Comparison of ENCODE assay signal across 1 cellular context in the genomic region with DNA sequence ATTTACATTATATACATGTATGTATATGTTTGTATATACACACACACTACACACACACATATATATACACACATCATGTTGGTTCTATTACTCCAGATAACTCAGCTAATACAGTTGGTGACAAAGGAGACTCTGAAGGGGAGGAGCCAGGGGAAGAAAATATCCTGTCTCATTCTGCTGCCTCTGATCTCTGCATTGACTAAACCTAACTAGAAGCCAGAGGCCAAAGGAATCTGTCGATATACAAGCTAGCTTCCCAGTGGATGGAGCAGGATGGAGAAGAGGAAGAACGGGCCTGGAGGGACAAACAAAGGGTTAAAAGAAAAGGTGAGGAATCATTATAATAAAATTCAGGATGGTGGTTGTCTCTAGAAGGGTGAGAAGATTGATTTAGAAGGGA.
TF ChIP-seq lines count a peak whose summit lies in the region.

No MANE protein-coding gene starts in this region.

TF ChIP-seq in GM12878, 131 proteins besides CTCF, POLR2A, EP300 and RAD21:
- TF ChIP-seq RCOR1 (conservative IDR thresholded peaks at IDR 0.05; ENCODE audit: low read depth, low read length) (no peak), SREBF1 (IDR thresholded peaks at IDR 0.05; ENCODE audit: low read length) (no peak), TARDBP (IDR thresholded peaks at IDR 0.05; ENCODE audit: borderline replicate concordance) (no peak), HDAC2 (IDR thresholded peaks at IDR 0.05) (no peak), CBX3 (IDR thresholded peaks at IDR 0.05; ENCODE audit: borderline replicate concordance, low read depth) (no peak), POU2F2 (IDR thresholded peaks at IDR 0.05; ENCODE audit: borderline replicate concordance, low read depth, low read length) (no peak), EZH2 (IDR thresholded peaks at IDR 0.05; ENCODE audit: borderline replicate concordance, control insufficient read depth, low read depth, low read length) (no peak), YY1 (IDR thresholded peaks at IDR 0.05; ENCODE audit: low read depth, low read length) (no peak), ZZZ3 (IDR thresholded peaks at IDR 0.05; ENCODE audit: control insufficient read depth, insufficient read length, low read depth) (no peak), SUPT20H (IDR thresholded peaks at IDR 0.05; ENCODE audit: borderline replicate concordance, control insufficient read depth, low read depth, low read length) (no peak), BRCA1 (IDR thresholded peaks at IDR 0.05; ENCODE audit: low read depth, low read length) (no peak), GATAD2B (conservative IDR thresholded peaks at IDR 0.05; ENCODE audit: low read depth) (no peak), SMAD5 (IDR thresholded peaks at IDR 0.05; ENCODE audit: low read depth) (no peak), SRF (IDR thresholded peaks at IDR 0.05; ENCODE audit: low read depth in 2 of 2, low read length in 2 of 2) (no peak), MEF2A (IDR thresholded peaks at IDR 0.05; ENCODE audit: insufficient read depth, low read depth, low read length) (no peak)
- TF ChIP-seq, protein P1, sequence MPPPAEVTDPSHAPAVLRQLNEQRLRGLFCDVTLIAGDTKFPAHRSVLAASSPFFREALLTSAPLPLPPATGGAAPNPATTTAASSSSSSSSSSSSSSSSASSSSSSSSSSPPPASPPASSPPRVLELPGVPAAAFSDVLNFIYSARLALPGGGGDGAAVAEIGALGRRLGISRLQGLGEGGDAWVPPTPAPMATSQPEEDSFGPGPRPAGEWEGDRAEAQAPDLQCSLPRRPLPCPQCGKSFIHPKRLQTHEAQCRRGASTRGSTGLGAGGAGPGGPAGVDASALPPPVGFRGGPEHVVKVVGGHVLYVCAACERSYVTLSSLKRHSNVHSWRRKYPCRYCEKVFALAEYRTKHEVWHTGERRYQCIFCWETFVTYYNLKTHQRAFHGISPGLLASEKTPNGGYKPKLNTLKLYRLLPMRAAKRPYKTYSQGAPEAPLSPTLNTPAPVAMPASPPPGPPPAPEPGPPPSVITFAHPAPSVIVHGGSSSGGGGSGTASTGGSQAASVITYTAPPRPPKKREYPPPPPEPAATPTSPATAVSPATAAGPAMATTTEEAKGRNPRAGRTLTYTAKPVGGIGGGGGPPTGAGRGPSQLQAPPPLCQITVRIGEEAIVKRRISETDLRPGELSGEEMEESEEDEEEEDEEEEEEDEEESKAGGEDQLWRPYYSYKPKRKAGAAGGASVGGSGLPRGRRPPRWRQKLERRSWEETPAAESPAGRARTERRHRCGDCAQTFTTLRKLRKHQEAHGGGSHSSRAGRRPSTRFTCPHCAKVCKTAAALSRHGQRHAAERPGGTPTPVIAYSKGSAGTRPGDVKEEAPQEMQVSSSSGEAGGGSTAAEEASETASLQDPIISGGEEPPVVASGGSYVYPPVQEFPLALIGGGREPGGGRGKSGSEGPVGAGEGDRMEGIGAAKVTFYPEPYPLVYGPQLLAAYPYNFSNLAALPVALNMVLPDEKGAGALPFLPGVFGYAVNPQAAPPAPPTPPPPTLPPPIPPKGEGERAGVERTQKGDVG (CRISPR knock-in tag; IDR thresholded peaks at IDR 0.05) = no peak
- TF ChIP-seq, protein P2, sequence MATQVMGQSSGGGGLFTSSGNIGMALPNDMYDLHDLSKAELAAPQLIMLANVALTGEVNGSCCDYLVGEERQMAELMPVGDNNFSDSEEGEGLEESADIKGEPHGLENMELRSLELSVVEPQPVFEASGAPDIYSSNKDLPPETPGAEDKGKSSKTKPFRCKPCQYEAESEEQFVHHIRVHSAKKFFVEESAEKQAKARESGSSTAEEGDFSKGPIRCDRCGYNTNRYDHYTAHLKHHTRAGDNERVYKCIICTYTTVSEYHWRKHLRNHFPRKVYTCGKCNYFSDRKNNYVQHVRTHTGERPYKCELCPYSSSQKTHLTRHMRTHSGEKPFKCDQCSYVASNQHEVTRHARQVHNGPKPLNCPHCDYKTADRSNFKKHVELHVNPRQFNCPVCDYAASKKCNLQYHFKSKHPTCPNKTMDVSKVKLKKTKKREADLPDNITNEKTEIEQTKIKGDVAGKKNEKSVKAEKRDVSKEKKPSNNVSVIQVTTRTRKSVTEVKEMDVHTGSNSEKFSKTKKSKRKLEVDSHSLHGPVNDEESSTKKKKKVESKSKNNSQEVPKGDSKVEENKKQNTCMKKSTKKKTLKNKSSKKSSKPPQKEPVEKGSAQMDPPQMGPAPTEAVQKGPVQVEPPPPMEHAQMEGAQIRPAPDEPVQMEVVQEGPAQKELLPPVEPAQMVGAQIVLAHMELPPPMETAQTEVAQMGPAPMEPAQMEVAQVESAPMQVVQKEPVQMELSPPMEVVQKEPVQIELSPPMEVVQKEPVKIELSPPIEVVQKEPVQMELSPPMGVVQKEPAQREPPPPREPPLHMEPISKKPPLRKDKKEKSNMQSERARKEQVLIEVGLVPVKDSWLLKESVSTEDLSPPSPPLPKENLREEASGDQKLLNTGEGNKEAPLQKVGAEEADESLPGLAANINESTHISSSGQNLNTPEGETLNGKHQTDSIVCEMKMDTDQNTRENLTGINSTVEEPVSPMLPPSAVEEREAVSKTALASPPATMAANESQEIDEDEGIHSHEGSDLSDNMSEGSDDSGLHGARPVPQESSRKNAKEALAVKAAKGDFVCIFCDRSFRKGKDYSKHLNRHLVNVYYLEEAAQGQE (IDR thresholded peaks at IDR 0.05; ENCODE audit: low read depth, low read length) = no peak
- TF ChIP-seq, protein P3, sequence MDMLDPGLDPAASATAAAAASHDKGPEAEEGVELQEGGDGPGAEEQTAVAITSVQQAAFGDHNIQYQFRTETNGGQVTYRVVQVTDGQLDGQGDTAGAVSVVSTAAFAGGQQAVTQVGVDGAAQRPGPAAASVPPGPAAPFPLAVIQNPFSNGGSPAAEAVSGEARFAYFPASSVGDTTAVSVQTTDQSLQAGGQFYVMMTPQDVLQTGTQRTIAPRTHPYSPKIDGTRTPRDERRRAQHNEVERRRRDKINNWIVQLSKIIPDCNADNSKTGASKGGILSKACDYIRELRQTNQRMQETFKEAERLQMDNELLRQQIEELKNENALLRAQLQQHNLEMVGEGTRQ (IDR thresholded peaks at IDR 0.05; ENCODE audit: borderline replicate concordance, low read depth, low read length) = no peak
- TF ChIP-seq, protein P4, sequence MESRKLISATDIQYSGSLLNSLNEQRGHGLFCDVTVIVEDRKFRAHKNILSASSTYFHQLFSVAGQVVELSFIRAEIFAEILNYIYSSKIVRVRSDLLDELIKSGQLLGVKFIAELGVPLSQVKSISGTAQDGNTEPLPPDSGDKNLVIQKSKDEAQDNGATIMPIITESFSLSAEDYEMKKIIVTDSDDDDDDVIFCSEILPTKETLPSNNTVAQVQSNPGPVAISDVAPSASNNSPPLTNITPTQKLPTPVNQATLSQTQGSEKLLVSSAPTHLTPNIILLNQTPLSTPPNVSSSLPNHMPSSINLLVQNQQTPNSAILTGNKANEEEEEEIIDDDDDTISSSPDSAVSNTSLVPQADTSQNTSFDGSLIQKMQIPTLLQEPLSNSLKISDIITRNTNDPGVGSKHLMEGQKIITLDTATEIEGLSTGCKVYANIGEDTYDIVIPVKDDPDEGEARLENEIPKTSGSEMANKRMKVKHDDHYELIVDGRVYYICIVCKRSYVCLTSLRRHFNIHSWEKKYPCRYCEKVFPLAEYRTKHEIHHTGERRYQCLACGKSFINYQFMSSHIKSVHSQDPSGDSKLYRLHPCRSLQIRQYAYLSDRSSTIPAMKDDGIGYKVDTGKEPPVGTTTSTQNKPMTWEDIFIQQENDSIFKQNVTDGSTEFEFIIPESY (IDR thresholded peaks at IDR 0.05) = no peak
- TF ChIP-seq, protein P5, sequence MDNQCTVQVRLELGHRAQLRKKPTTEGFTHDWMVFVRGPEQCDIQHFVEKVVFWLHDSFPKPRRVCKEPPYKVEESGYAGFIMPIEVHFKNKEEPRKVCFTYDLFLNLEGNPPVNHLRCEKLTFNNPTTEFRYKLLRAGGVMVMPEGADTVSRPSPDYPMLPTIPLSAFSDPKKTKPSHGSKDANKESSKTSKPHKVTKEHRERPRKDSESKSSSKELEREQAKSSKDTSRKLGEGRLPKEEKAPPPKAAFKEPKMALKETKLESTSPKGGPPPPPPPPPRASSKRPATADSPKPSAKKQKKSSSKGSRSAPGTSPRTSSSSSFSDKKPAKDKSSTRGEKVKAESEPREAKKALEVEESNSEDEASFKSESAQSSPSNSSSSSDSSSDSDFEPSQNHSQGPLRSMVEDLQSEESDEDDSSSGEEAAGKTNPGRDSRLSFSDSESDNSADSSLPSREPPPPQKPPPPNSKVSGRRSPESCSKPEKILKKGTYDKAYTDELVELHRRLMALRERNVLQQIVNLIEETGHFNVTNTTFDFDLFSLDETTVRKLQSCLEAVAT (IDR thresholded peaks at IDR 0.05) = no peak
TF ChIP-seq in GM12878: peak in this region for 0.
